Comparison of ENCODE assay signal across 1 cellular context in the genomic region with DNA sequence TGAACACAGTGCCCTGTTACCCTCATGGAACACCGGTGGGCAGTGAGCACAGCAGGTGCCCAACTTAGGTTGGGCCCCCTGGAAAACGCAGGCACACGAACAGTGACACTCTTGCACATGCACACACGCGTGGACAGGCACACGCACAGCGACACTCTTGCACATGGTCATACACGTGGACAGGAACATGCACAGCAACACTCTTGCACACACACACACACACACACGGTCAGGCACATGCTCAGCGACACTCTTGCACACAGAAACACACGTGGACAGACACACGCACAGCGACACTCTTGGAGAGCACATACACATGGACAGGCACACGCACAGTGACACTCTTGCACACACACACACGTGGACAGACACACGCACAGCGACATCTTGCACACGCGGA.
TF ChIP-seq lines count a peak whose summit lies in the region.

No MANE protein-coding gene starts in this region.

TF ChIP-seq in H1, 55 proteins besides CTCF, POLR2A, EP300 and RAD21:
- no peak for TF ChIP-seq ATF2 (IDR thresholded peaks at IDR 0.05; ENCODE audit: low read length)
- no peak for TF ChIP-seq CBX8 (IDR thresholded peaks at IDR 0.05; ENCODE audit: borderline replicate concordance, low read depth, low read length)
- no peak for TF ChIP-seq SIX5 (IDR thresholded peaks at IDR 0.05; ENCODE audit: low read depth, low read length)
- TF ChIP-seq HDAC6 (IDR thresholded peaks at IDR 0.05; ENCODE audit: low read depth, low read length), result no peak
- no peak for TF ChIP-seq TEAD4 (IDR thresholded peaks at IDR 0.05; ENCODE audit: low read depth, low read length)
- no peak for TF ChIP-seq RFX5 (IDR thresholded peaks at IDR 0.05; ENCODE audit: borderline replicate concordance, low read depth, low read length)
- TF ChIP-seq POU5F1 (IDR thresholded peaks at IDR 0.05; ENCODE audit: low read depth, low read length), result no peak
- TF ChIP-seq FOSL1 (IDR thresholded peaks at IDR 0.05; ENCODE audit: insufficient read depth, low read depth, low read length), result no peak
- TF ChIP-seq ASH2L (IDR thresholded peaks at IDR 0.05; ENCODE audit: low read length), result no peak
- no peak for TF ChIP-seq CBX5 (IDR thresholded peaks at IDR 0.05; ENCODE audit: low read depth, low read length)
- no peak for TF ChIP-seq CEBPB (IDR thresholded peaks at IDR 0.05; ENCODE audit: low read depth, low read length)
- TF ChIP-seq BRCA1 (IDR thresholded peaks at IDR 0.05; ENCODE audit: low read depth, low read length), result no peak
- TF ChIP-seq RNF2 (IDR thresholded peaks at IDR 0.05; ENCODE audit: borderline replicate concordance, low read depth, low read length, missing control alignments, poor library complexity, severe bottlenecking), result no peak
- TF ChIP-seq SP4 (IDR thresholded peaks at IDR 0.05; ENCODE audit: low read length), result no peak
- TF ChIP-seq BACH1 (IDR thresholded peaks at IDR 0.05; ENCODE audit: low read length), result no peak
- TF ChIP-seq ATF3 (IDR thresholded peaks at IDR 0.05; ENCODE audit: insufficient read depth, low read depth, low read length), result no peak
- TF ChIP-seq CHD1 (IDR thresholded peaks at IDR 0.05; ENCODE audit: low read depth, low read length), result no peak
